ENCODE assay signal across 17 cellular contexts in the genomic region with DNA sequence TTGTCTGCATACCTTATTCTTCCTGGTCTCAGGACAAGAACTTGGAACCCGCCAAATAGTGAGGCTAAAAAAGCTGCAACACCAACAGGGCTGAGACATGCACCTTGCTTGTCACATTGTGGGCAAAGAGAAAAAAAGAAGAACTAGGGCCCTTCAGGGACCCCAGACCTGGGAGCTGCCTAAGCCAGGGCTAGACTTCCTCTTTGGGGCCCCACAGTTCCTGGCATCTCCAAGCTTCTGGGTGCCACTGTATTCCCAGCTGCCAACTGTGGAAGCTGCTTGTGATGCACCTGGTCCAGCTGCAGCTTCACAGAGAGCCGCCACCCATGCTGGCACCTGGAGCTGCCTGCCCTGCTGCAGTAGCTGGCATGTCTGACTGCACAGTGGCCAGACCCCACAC.
DNase-seq lines count a peak whose midpoint lies in the region; ATAC-seq, FAIRE-seq and TF ChIP-seq lines count a peak whose summit lies in the region.
"Had no signal": no experiment of that assay in that cellular context is flagged by ENCODE, and none has a peak within 500 bp of the region (broad histone marks: within the 10 kb centered on the region; RNA-seq: fewer than 3 reads in every experiment).

No MANE protein-coding gene starts in this region.

- TF ChIP-seq POLR2A in NB4 (IDR thresholded peaks at IDR 0.05; ENCODE audit: extremely low read depth, insufficient read length) (no peak), GM12891 (IDR thresholded peaks at IDR 0.05; ENCODE audit: low read depth, low read length) (no peak)

- H3K27me3 ChIP-seq in HL-60 (ENCODE audit: insufficient read depth, poor library complexity, severe bottlenecking) (no peaks in the 10 kb centered on the region), neuronal stem cell (ENCODE audit: control insufficient read depth in 3 of 3, insufficient read depth in 3 of 3, low read depth in 1 of 3, low read length in 3 of 3) (no peaks in the 10 kb centered on the region)

- no CpG with 5 or more reads among the region's 2 CpGs for WGBS in neuronal stem cell (ENCODE audit: extremely low coverage in 2 of 2, insufficient read length in 2 of 2, insufficient replicate concordance in 1 of 2), 2 donors

- H3K4ac ChIP-seq in neuronal stem cell (ENCODE audit: low read length): no peak overlapping the region

- DNase-seq in NCI-H748 (lab: John Stamatoyannopoulos, UW; ENCODE audit: unreplicated experiment) (peak; percentile 51), NCI-H748 treated with DMSO at 0.1 percent for 48 hours (lab: John Stamatoyannopoulos, UW) (no peak), HL-60 (ENCODE audit: low read depth in 1 of 2, low spot score in 1 of 2) (peak in 1 of 2 experiments; percentile 71), NB4 (ENCODE audit: low read depth) (peak; percentile 43), neuronal stem cell (ENCODE audit: low spot score) (no peak), D721Med (ENCODE audit: insufficient read length, low spot score) (no peak), GM12891 (ENCODE audit: insufficient read length, low spot score) (no peak)
- DNase-seq: ACHN; CD4-positive, alpha-beta memory T cell; COR-L47 had no signal

- no peaks in the 10 kb centered on the region for H3K36me3 ChIP-seq in neuronal stem cell (replicated peaks in 1 of 2; ENCODE audit: control insufficient read depth in 2 of 2, insufficient read depth in 2 of 2, low read length in 2 of 2)
- H3K36me3 ChIP-seq: HAP-1 had no signal

- H3K27ac ChIP-seq in HL-60 (replicated peaks) (0 out of 2 replicates have a peak overlapping the region, but pooled peaks have one; percentile 6), neuronal stem cell (replicated peaks; ENCODE audit: low read length) (no peak overlapping the region)
- H3K27ac ChIP-seq: C4-2B had no signal

- H3K18ac ChIP-seq in neuronal stem cell (ENCODE audit: low read length): peak overlapping the region; percentile 52

- no peak overlapping the region for H4K91ac ChIP-seq in neuronal stem cell (ENCODE audit: low read depth, low read length, poor library complexity)

- H3K4me3 ChIP-seq in HL-60 (replicated peaks; ENCODE audit: insufficient read depth, low read length): no peak overlapping the region
- no peak overlapping the region for H3K4me3 ChIP-seq in NB4 (ENCODE audit: low read depth, low read length)
- no peak overlapping the region for H3K4me3 ChIP-seq in neuronal stem cell (ENCODE audit: low read length in 2 of 2)
- H3K4me3 ChIP-seq: HAP-1 had no signal

- peak overlapping the region; percentile 98 for H2AK5ac ChIP-seq in neuronal stem cell (ENCODE audit: low read depth, low read length)

- H2BK12ac ChIP-seq in neuronal stem cell (ENCODE audit: low read length): peak overlapping the region; percentile 90

- H2BK5ac ChIP-seq in neuronal stem cell (ENCODE audit: low read length): no peak overlapping the region

- no peak overlapping the region for H3K14ac ChIP-seq in neuronal stem cell (ENCODE audit: low read length)

- H3K4me1 ChIP-seq in neuronal stem cell (ENCODE audit: control insufficient read depth in 2 of 2, insufficient read depth in 1 of 2, low read depth in 1 of 2, low read length in 2 of 2): no peaks in the 10 kb centered on the region
- H3K4me1 ChIP-seq: HAP-1 had no signal

- ATAC-seq in HG03139 (IDR thresholded peaks at IDR 0.05; ENCODE audit: unreplicated experiment): no peak
- ATAC-seq: HepG2 had no signal

- FAIRE-seq in D721Med (lab: Jason Lieb, UNC) (no peak), GM12891 (lab: Jason Lieb, UNC) (no peak)
- FAIRE-seq: GM19239, H1, HepG2, HTR-8/SVneo had no signal

- H3K9me3 ChIP-seq in neuronal stem cell (replicated peaks in 1 of 2; ENCODE audit: control insufficient read depth in 2 of 2, insufficient read depth in 1 of 2, low read depth in 1 of 2, low read length in 2 of 2): peaks cover 9 to 13% of the 10 kb centered on the region in 2 donors
- H3K9me3 ChIP-seq: HAP-1 had no signal

- H3K79me1 ChIP-seq in neuronal stem cell (ENCODE audit: low read depth, low read length): peaks cover 3% of the 10 kb centered on the region

- H4K8ac ChIP-seq in neuronal stem cell (ENCODE audit: low read depth, low read length): peak overlapping the region; percentile 48

- H2BK15ac ChIP-seq in neuronal stem cell (ENCODE audit: low read length): peak overlapping the region; percentile 67

- TF ChIP-seq CTCF in HL-60 (IDR thresholded peaks at IDR 0.05; ENCODE audit: insufficient read depth, low read length): no peak
- TF ChIP-seq CTCF in NB4 (IDR thresholded peaks at IDR 0.05; ENCODE audit: low read depth, low read length): no peak
- TF ChIP-seq CTCF in D721Med (IDR thresholded peaks at IDR 0.05; ENCODE audit: insufficient read depth, missing control alignments): no peak

- H3K23ac ChIP-seq in neuronal stem cell (ENCODE audit: low read depth, low read length, poor library complexity): no peak overlapping the region

- H2AFZ ChIP-seq in neuronal stem cell (ENCODE audit: low read length): no peak overlapping the region

- no peak overlapping the region for H3K4me2 ChIP-seq in neuronal stem cell (ENCODE audit: insufficient read depth, low read length, poor library complexity, severe bottlenecking)

- H3K9ac ChIP-seq in neuronal stem cell (ENCODE audit: low read depth, low read length, poor library complexity): peak overlapping the region; percentile 21

- H2BK120ac ChIP-seq in neuronal stem cell (ENCODE audit: low read depth, low read length): no peak overlapping the region

TF ChIP-seq in GM12891, 5 proteins besides CTCF, POLR2A, EP300 and RAD21:
- TF ChIP-seq TAF1 (IDR thresholded peaks at IDR 0.05; ENCODE audit: low read depth, low read length) (no peak), POLR2AphosphoS5 (IDR thresholded peaks at IDR 0.05; ENCODE audit: low read depth, low read length) (no peak), SPI1 (IDR thresholded peaks at IDR 0.05; ENCODE audit: low read depth, low read length) (no peak), PAX5 (IDR thresholded peaks at IDR 0.05; ENCODE audit: insufficient read depth, low read length, severe bottlenecking) (no peak)

Comparison
In these comparisons a context has a peak if more than half of its experiments do, and no peak if none do; other contexts are left out.
1. DNase-seq: peak in NCI-H748 (single experiment) and NB4 (single experiment); none in NCI-H748 treated with DMSO at 0.1 percent for 48 hours (single experiment), neuronal stem cell (single experiment), D721Med (single experiment) and GM12891 (single experiment).